ENCODE assay signal across 10 cellular contexts in genomic region chr16:56742030-56742984, GRCh38. TPM values are rescaled to one million over a fixed set of nuclear protein-coding genes. Genes with fewer than 3 reads are reported as not detected.
DNase-seq lines count a peak whose midpoint lies in the region; ATAC-seq, FAIRE-seq and TF ChIP-seq lines count a peak whose summit lies in the region.
"Had no signal": no experiment of that assay in that cellular context is flagged by ENCODE, and none has a peak within 500 bp of the region (broad histone marks: within the 10 kb centered on the region; RNA-seq: fewer than 3 reads in every experiment).

No MANE protein-coding gene starts in this region.

- H3K27ac ChIP-seq in pancreas = no peak overlapping the region

- H3K9me3 ChIP-seq in pancreas = no peaks in the 10 kb centered on the region

- no peak overlapping the region for H3K4me3 ChIP-seq in epithelial cell of esophagus (ENCODE audit: low read length)
- H3K4me3 ChIP-seq in pancreas = no peak overlapping the region

- FAIRE-seq in pancreas (lab: Jason Lieb, UNC) = no peak
- FAIRE-seq: HepG2 had no signal

- DNase-seq in ELR (ENCODE audit: low read depth) (peak; percentile 94), NCI-H460 (ENCODE audit: extremely low read depth, low read depth) (peak; percentile 28), epithelial cell of esophagus (ENCODE audit: low read depth) (peak; percentile 83), pancreas (no peak)
- no peak for DNase-seq in activated CD4-positive, CD25-positive, alpha-beta regulatory T cell treated with anti-CD3 and anti-CD28 coated beads, Interleukin-2, amount 50 U/mL, for 72 hours
- DNase-seq in stimulated activated CD8-positive, alpha-beta memory T cell treated with anti-CD3 and anti-CD28 coated beads, Interleukin-4, amount 100 ng/mL, for 48 hours = no peak
- DNase-seq: nucleus accumbens had no signal

- intact Hi-C loops in pancreas (cut with DNase I) = no loop called here

- ATAC-seq in pancreas = peak in 3 of 4 donors; percentile 39 to 56 (median 51)
- no peak for ATAC-seq in GM18858 (IDR thresholded peaks at IDR 0.05; ENCODE audit: unreplicated experiment)
- no peak for ATAC-seq in GM21576 (IDR thresholded peaks at IDR 0.05; ENCODE audit: unreplicated experiment)
- ATAC-seq: HepG2 had no signal

- no peaks in the 10 kb centered on the region for H3K27me3 ChIP-seq in pancreas

- TF ChIP-seq CTCF in epithelial cell of esophagus (IDR thresholded peaks at IDR 0.05; ENCODE audit: insufficient read depth, low read depth, low read length, missing control alignments) (no peak), pancreas (IDR thresholded peaks at IDR 0.05) (no peak)

- WGBS in pancreas, 2 donors = 28% methylated on average over 5 of the region's 5 CpGs

- H3K36me3 ChIP-seq in pancreas = no peaks in the 10 kb centered on the region

- peaks cover 24 to 46% (median 27%) of the 10 kb centered on the region in 3 donors for H3K4me1 ChIP-seq in pancreas

RNA-seq across cellular contexts. Expression of gene NUP93, which starts 12.4 kb away (rescaled TPM):
- 78.1 and 87.7 TPM in 2 replicates for total RNA-seq in NCI-H460 (2014; rRNA removed; shearing (Covaris generic))
- 121 and 165 TPM in 2 replicates for polyA plus RNA-seq in NCI-H460 (2014; cell fraction: nucleus; rRNA removed)
- total RNA-seq in pancreas = 10 to 100 TPM; 13.1 to 31.4 (median 19.4) TPM
- 10 to 100 TPM; 22.4 to 26.4 TPM for polyA plus RNA-seq in pancreas

Comparison
In these comparisons a context has a peak if more than half of its experiments do, and no peak if none do; other contexts are left out.
1. DNase-seq: peak in ELR (single experiment), NCI-H460 (single experiment) and epithelial cell of esophagus (single experiment); none in pancreas (0 of 6), activated CD4-positive, CD25-positive, alpha-beta regulatory T cell treated with anti-CD3 and anti-CD28 coated beads, Interleukin-2, amount 50 U/mL, for 72 hours (single experiment) and stimulated activated CD8-positive, alpha-beta memory T cell treated with anti-CD3 and anti-CD28 coated beads, Interleukin-4, amount 100 ng/mL, for 48 hours (single experiment).
2. ATAC-seq: peak in pancreas (3 of 4); none in GM18858 (single experiment) and GM21576 (single experiment).